In genomic region chr4:163121689-163122088, GRCh38 we compare ENCODE assay signal across 18 cellular contexts. TPM values are rescaled to one million over a fixed set of nuclear protein-coding genes. Genes with fewer than 3 reads are reported as not detected.
DNase-seq lines count a peak whose midpoint lies in the region; ATAC-seq, FAIRE-seq and TF ChIP-seq lines count a peak whose summit lies in the region.
"Had no signal": no experiment of that assay in that cellular context is flagged by ENCODE, and none has a peak within 500 bp of the region (broad histone marks: within the 10 kb centered on the region; RNA-seq: fewer than 3 reads in every experiment).

No MANE protein-coding gene starts in this region.

- DNase-seq in GM19239 (ENCODE audit: insufficient read length, low spot score) (no peak), bronchial epithelial cell (ENCODE audit: low read depth) (peak; percentile 29), fibroblast of pulmonary artery (ENCODE audit: low read depth) (peak; percentile 20), small intestine (no peak), mammary epithelial cell (no peak)
- no peak for DNase-seq in activated CD4-positive, alpha-beta memory T cell treated with anti-CD3 and anti-CD28 coated beads, Interleukin-2, amount 10 ng/mL, durations not matched to agents 7 days and 5 days
- DNase-seq: GDM1, MM.1S, NCI-H2029, NCI-H446 treated with DMSO at 0.1 percent for 48 hours, NCI-H526, NCI-H82, SHP77 had no signal

- no peak overlapping the region for H3K27ac Mint-ChIP-seq in activated CD4-positive, alpha-beta memory T cell treated with anti-CD3 and anti-CD28 coated beads, Interleukin-2, amount 10 ng/mL, durations not matched to agents 7 days and 5 days
- H3K27ac Mint-ChIP-seq: IgD-negative memory B cell had no signal

- no peak overlapping the region for H3K9ac ChIP-seq in mammary epithelial cell (ENCODE audit: insufficient read depth, low read length)
- H3K9ac ChIP-seq: KMS-11 had no signal

- no peaks in the 10 kb centered on the region for H3K79me2 ChIP-seq in mammary epithelial cell (ENCODE audit: insufficient read depth, low read length)

- no TSS peak for BruUV-seq in mammary epithelial cell (replicated peaks; lab: Mats Ljungman, UMichigan)

- dilution Hi-C loops in mammary epithelial cell (cut with HindIII; ENCODE audit: low sequenced_read_pairs) = no loop called here

- ATAC-seq in GM18870 (IDR thresholded peaks at IDR 0.05; ENCODE audit: unreplicated experiment) = no peak
- ATAC-seq: GM12878 had no signal

- in situ Hi-C loops in mammary epithelial cell (cut with MboI; ENCODE audit: low sequenced_read_pairs in 2 of 2) = no loop called here

- H3K36me3 ChIP-seq in bronchial epithelial cell (ENCODE audit: control insufficient read depth, insufficient read depth, low read length) (peaks cover 3% of the 10 kb centered on the region), small intestine (ENCODE audit: control insufficient read depth in 2 of 2, insufficient read depth in 2 of 2, low read length in 2 of 2) (peaks cover 3 to 6% of the 10 kb centered on the region in 2 donors), mammary epithelial cell (ENCODE audit: insufficient read depth, low read length) (peaks cover 8% of the 10 kb centered on the region)

- CTCF ChIA-PET in mammary epithelial cell (lab: Charles Lee; ENCODE audit: low non-redundant PET) = no interaction called here
- CTCF ChIA-PET in activated CD4-positive, alpha-beta memory T cell treated with anti-CD3 and anti-CD28 coated beads, Interleukin-2, amount 10 ng/mL, durations not matched to agents 7 days and 5 days (lab: Charles Lee) = no interaction called here

- POLR2A ChIA-PET in activated CD4-positive, alpha-beta memory T cell treated with anti-CD3 and anti-CD28 coated beads, Interleukin-2, amount 10 ng/mL, durations not matched to agents 7 days and 5 days (lab: Charles Lee) = no interaction called here

- H3K4me1 ChIP-seq in small intestine (ENCODE audit: control insufficient read depth in 2 of 2, insufficient read depth in 1 of 2, low read depth in 1 of 2, low read length in 1 of 2) = no peaks in the 10 kb centered on the region
- no peaks in the 10 kb centered on the region for H3K4me1 ChIP-seq in mammary epithelial cell (ENCODE audit: insufficient read depth, low read length)

- no peaks in the 10 kb centered on the region for H3K9me3 Mint-ChIP-seq in activated CD4-positive, alpha-beta memory T cell treated with anti-CD3 and anti-CD28 coated beads, Interleukin-2, amount 10 ng/mL, durations not matched to agents 7 days and 5 days
- H3K9me3 Mint-ChIP-seq: IgD-negative memory B cell had no signal

- TF ChIP-seq CTCF in bronchial epithelial cell (IDR thresholded peaks at IDR 0.05; ENCODE audit: insufficient read depth, low read length, severe bottlenecking) (no peak), fibroblast of pulmonary artery (IDR thresholded peaks at IDR 0.05; ENCODE audit: low read length, missing control alignments) (no peak), mammary epithelial cell (conservative IDR thresholded peaks at IDR 0.05 in 1 of 2, IDR thresholded peaks at IDR 0.05 in 1 of 2; ENCODE audit: extremely low read depth in 1 of 2, insufficient read depth in 1 of 2, low read depth in 1 of 2, low read length in 2 of 2) (no peak)

- H3K4me3 Mint-ChIP-seq in activated CD4-positive, alpha-beta memory T cell treated with anti-CD3 and anti-CD28 coated beads, Interleukin-2, amount 10 ng/mL, durations not matched to agents 7 days and 5 days = no peak overlapping the region
- H3K4me3 Mint-ChIP-seq: IgD-negative memory B cell had no signal

- H3K4me1 Mint-ChIP-seq in activated CD4-positive, alpha-beta memory T cell treated with anti-CD3 and anti-CD28 coated beads, Interleukin-2, amount 10 ng/mL, durations not matched to agents 7 days and 5 days = no peaks in the 10 kb centered on the region

- H3K4me3 ChIP-seq in bronchial epithelial cell (ENCODE audit: low read depth, low read length) = no peak overlapping the region
- no peak overlapping the region for H3K4me3 ChIP-seq in fibroblast of pulmonary artery (replicated peaks; ENCODE audit: low read depth, low read length)
- H3K4me3 ChIP-seq in small intestine (ENCODE audit: low read depth in 1 of 2, low read length in 2 of 2) = no peak overlapping the region
- H3K4me3 ChIP-seq in mammary epithelial cell (replicated peaks in 1 of 3; ENCODE audit: insufficient read depth in 1 of 3, low read depth in 2 of 3, low read length in 3 of 3) = no peak overlapping the region
- H3K4me3 ChIP-seq: GM12878 had no signal

- H3K4me2 ChIP-seq in mammary epithelial cell (ENCODE audit: insufficient read depth, low read depth, low read length) = no peak overlapping the region
- H3K4me2 ChIP-seq: KMS-11 had no signal

- peak; percentile 64 for FAIRE-seq in GM19239 (lab: Jason Lieb, UNC)
- no peak for FAIRE-seq in bronchial epithelial cell (lab: Jason Lieb, UNC)
- FAIRE-seq in small intestine (lab: Jason Lieb, UNC) = peak; percentile 67
- FAIRE-seq: GM12878 had no signal

- H2AFZ ChIP-seq in mammary epithelial cell (ENCODE audit: low read depth, low read length) = no peak overlapping the region

- H3K36me3 Mint-ChIP-seq in activated CD4-positive, alpha-beta memory T cell treated with anti-CD3 and anti-CD28 coated beads, Interleukin-2, amount 10 ng/mL, durations not matched to agents 7 days and 5 days (ENCODE audit: low read depth) = peaks cover 42% of the 10 kb centered on the region

- no peaks in the 10 kb centered on the region for H3K27me3 Mint-ChIP-seq in activated CD4-positive, alpha-beta memory T cell treated with anti-CD3 and anti-CD28 coated beads, Interleukin-2, amount 10 ng/mL, durations not matched to agents 7 days and 5 days
- H3K27me3 Mint-ChIP-seq: IgD-negative memory B cell had no signal

- H3K9me3 ChIP-seq in small intestine (ENCODE audit: control insufficient read depth, low read depth) = no peaks in the 10 kb centered on the region
- no peaks in the 10 kb centered on the region for H3K9me3 ChIP-seq in mammary epithelial cell (replicated peaks; ENCODE audit: insufficient read depth, low read length)

- WGBS in small intestine, 3 donors = 75 to 90% (median 85%) methylated on average over 2 of the region's 2 CpGs
- 100% methylated on average over 2 of the region's 2 CpGs for WGBS in mammary epithelial cell (ENCODE audit: low coverage, missing lambda C conversion rate)

- H3K27me3 ChIP-seq in bronchial epithelial cell (ENCODE audit: control insufficient read depth, insufficient read depth, low read length) = no peaks in the 10 kb centered on the region
- no peaks in the 10 kb centered on the region for H3K27me3 ChIP-seq in small intestine (ENCODE audit: control insufficient read depth in 2 of 2, insufficient read depth in 2 of 2, low read length in 2 of 2)
- H3K27me3 ChIP-seq in mammary epithelial cell (ENCODE audit: insufficient read depth, low read length) = no peaks in the 10 kb centered on the region

- H4K20me1 ChIP-seq in mammary epithelial cell (ENCODE audit: insufficient read depth, low read length) = no peaks in the 10 kb centered on the region

- intact Hi-C loops in mammary epithelial cell (cut with micrococcal nuclease) = no loop called here

- H3K27ac ChIP-seq in small intestine (ENCODE audit: low read depth in 1 of 2, low read length in 1 of 2) (no peak overlapping the region), mammary epithelial cell (ENCODE audit: insufficient read depth, low read depth, low read length) (no peak overlapping the region)
- H3K27ac ChIP-seq: KMS-11, RWPE1 had no signal

RNA-seq across cellular contexts. Expression of gene NAF1, which starts 45.0 kb away (rescaled TPM):
- total RNA-seq in bronchial epithelial cell = 6.1 and 6.5 TPM in 2 replicates
- polyA plus RNA-seq in small intestine = 1 to 10 TPM; 1.8 to 5.2 (median 3.8) TPM
- 10 to 100 TPM; 14.2 to 22.0 TPM for total RNA-seq in mammary epithelial cell
- 5.3 TPM for polyA plus RNA-seq in mammary epithelial cell
- 6.3 TPM for polyA minus RNA-seq in mammary epithelial cell
- 10 to 100 TPM; 10.7 to 13.7 TPM for total RNA-seq in activated CD4-positive, alpha-beta memory T cell treated with anti-CD3 and anti-CD28 coated beads, Interleukin-2, amount 10 ng/mL, durations not matched to agents 7 days and 5 days

Comparison
In these comparisons a context has a peak if more than half of its experiments do, and no peak if none do; other contexts are left out.
1. DNase-seq: peak in bronchial epithelial cell (single experiment) and fibroblast of pulmonary artery (single experiment); none in GM19239 (single experiment), small intestine (single experiment), mammary epithelial cell (single experiment) and activated CD4-positive, alpha-beta memory T cell treated with anti-CD3 and anti-CD28 coated beads, Interleukin-2, amount 10 ng/mL, durations not matched to agents 7 days and 5 days (single experiment).